ENCODE assay signal across 2 cellular contexts in genomic region chr11:114172055-114172861, GRCh38.
TF ChIP-seq lines count a peak whose summit lies in the region.

No MANE protein-coding gene starts in this region.

TF ChIP-seq in liver, 16 proteins besides CTCF, POLR2A, EP300 and RAD21 (continued from another document):
- TF ChIP-seq MAX (IDR thresholded peaks at IDR 0.05) = peak; percentile 78
- no peak for TF ChIP-seq FOXA1 (IDR thresholded peaks at IDR 0.05)
- peak; percentile 19 for TF ChIP-seq SP1 (IDR thresholded peaks at IDR 0.05)
- TF ChIP-seq RXRA (IDR thresholded peaks at IDR 0.05) = peak in 1 of 2 donors; percentile 66
- TF ChIP-seq, protein P1, sequence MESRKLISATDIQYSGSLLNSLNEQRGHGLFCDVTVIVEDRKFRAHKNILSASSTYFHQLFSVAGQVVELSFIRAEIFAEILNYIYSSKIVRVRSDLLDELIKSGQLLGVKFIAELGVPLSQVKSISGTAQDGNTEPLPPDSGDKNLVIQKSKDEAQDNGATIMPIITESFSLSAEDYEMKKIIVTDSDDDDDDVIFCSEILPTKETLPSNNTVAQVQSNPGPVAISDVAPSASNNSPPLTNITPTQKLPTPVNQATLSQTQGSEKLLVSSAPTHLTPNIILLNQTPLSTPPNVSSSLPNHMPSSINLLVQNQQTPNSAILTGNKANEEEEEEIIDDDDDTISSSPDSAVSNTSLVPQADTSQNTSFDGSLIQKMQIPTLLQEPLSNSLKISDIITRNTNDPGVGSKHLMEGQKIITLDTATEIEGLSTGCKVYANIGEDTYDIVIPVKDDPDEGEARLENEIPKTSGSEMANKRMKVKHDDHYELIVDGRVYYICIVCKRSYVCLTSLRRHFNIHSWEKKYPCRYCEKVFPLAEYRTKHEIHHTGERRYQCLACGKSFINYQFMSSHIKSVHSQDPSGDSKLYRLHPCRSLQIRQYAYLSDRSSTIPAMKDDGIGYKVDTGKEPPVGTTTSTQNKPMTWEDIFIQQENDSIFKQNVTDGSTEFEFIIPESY (IDR thresholded peaks at IDR 0.05) = no peak
- TF ChIP-seq EGR1 (IDR thresholded peaks at IDR 0.05; ENCODE audit: low read depth in 2 of 2) = no peak
- peak; percentile 21 to 49 for TF ChIP-seq HNF4A (conservative IDR thresholded peaks at IDR 0.05)
- no peak for TF ChIP-seq ATF3 (IDR thresholded peaks at IDR 0.05)
- no peak for TF ChIP-seq REST (IDR thresholded peaks at IDR 0.05)
- no peak for TF ChIP-seq YY1 (IDR thresholded peaks at IDR 0.05)
TF ChIP-seq in liver: peak in this region for 4.

TF ChIP-seq in HepG2, 621 proteins besides CTCF, POLR2A, EP300 and RAD21 (continued from another document):
- TF ChIP-seq, protein P2, sequence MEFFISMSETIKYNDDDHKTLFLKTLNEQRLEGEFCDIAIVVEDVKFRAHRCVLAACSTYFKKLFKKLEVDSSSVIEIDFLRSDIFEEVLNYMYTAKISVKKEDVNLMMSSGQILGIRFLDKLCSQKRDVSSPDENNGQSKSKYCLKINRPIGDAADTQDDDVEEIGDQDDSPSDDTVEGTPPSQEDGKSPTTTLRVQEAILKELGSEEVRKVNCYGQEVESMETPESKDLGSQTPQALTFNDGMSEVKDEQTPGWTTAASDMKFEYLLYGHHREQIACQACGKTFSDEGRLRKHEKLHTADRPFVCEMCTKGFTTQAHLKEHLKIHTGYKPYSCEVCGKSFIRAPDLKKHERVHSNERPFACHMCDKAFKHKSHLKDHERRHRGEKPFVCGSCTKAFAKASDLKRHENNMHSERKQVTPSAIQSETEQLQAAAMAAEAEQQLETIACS (CRISPR knock-in tag; IDR thresholded peaks at IDR 0.05) = no peak
- TF ChIP-seq HNF4G (IDR thresholded peaks at IDR 0.05; ENCODE audit: borderline replicate concordance, low read depth, low read length) (no peak), HNF4G (CRISPR knock-in tag; IDR thresholded peaks at IDR 0.05; ENCODE audit: borderline replicate concordance, low read depth) (no peak), TEAD2 (CRISPR knock-in tag; IDR thresholded peaks at IDR 0.05) (no peak), ZNF782 (CRISPR knock-in tag; IDR thresholded peaks at IDR 0.05; ENCODE audit: borderline replicate concordance) (no peak), CSRNP1 (CRISPR knock-in tag; IDR thresholded peaks at IDR 0.05) (no peak), NR2C2 (CRISPR knock-in tag; IDR thresholded peaks at IDR 0.05; ENCODE audit: borderline replicate concordance) (no peak), ZNF24 (IDR thresholded peaks at IDR 0.05) (no peak), ASH2L (IDR thresholded peaks at IDR 0.05; ENCODE audit: insufficient read length, low read depth, low read length) (no peak), TOPORS (CRISPR knock-in tag; IDR thresholded peaks at IDR 0.05) (no peak), GATAD1 (CRISPR knock-in tag; IDR thresholded peaks at IDR 0.05) (no peak), ATF4 (CRISPR knock-in tag; IDR thresholded peaks at IDR 0.05) (no peak), ZNF605 (CRISPR knock-in tag; IDR thresholded peaks at IDR 0.05) (no peak), HMGA1 (CRISPR knock-in tag; conservative IDR thresholded peaks at IDR 0.05) (no peak), NFIB (CRISPR knock-in tag; IDR thresholded peaks at IDR 0.05; ENCODE audit: borderline replicate concordance) (no peak), REST (IDR thresholded peaks at IDR 0.05; ENCODE audit: borderline replicate concordance in 1 of 2, low read depth in 1 of 2, low read length in 2 of 2) (no peak), JUN (CRISPR knock-in tag; IDR thresholded peaks at IDR 0.05) (no peak), ZNF17 (CRISPR knock-in tag; IDR thresholded peaks at IDR 0.05) (no peak), MBNL3 (CRISPR knock-in tag; conservative IDR thresholded peaks at IDR 0.05) (no peak)
